Comparison of ENCODE assay signal across 9 cellular contexts in the genomic region with DNA sequence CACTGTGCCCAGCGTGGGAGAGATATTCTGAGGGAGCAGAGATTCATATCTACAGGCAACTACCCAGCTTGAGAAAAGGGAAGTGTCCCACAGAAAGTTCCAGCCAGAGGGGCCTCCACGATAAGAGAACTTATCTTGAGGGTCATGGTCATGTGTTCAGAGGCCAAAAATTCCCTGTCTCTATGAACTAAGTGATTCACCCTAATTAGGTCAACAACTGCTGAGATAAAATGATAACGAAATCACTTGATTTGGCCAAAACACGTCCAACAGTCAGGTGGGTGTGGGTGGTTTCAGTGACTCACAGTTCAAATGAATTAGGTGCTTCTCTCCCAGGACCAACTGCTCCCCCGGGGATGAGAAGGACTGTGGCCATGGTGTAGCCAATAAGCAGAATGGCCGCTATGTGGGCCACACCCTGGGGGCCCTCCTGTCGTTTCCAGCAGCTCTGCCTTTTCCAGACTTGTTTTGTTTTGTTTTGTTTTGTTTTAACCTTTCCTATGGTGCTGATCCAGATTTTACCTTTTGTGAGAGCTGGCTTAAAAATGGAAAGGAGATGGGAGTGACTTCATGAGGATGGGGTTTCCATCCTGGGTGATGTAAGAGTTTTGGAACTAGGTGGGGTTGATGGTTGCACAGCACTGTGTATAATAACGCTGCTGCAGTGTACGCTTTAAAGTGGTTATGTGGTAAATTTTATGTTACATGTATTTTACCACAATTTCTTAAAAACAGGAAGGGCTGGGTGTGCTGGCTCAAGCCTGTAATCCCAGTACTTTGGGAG. TPM values are rescaled to one million over a fixed set of nuclear protein-coding genes. Genes with fewer than 3 reads are reported as not detected.
DNase-seq lines count a peak whose midpoint lies in the region; ATAC-seq and TF ChIP-seq lines count a peak whose summit lies in the region.
"Had no signal": no experiment of that assay in that cellular context is flagged by ENCODE, and none has a peak within 500 bp of the region (broad histone marks: within the 10 kb centered on the region; RNA-seq: fewer than 3 reads in every experiment).

No MANE protein-coding gene starts in this region.

- CTCF ChIA-PET in Calu3 (lab: Charles Lee): interaction anchor here (0.6 to 1.6 kb wide), 2 partner anchors 14 to 20 kb away, joined by 3 to 4 read pairs; no protein-coding TSS in a partner anchor

- BruUV-seq in Calu3 (replicated peaks; lab: Mats Ljungman, UMichigan): no TSS peak

- no peaks in the 10 kb centered on the region for H3K27me3 Mint-ChIP-seq in T-helper 17 cell
- no peaks in the 10 kb centered on the region for H3K27me3 Mint-ChIP-seq in activated naive CD8-positive, alpha-beta T cell treated with anti-CD3 and anti-CD28 coated beads, Interleukin-2, amount 10 ng/mL, durations not matched to agents 7 days and 5 days
- peaks cover 24% of the 10 kb centered on the region for H3K27me3 Mint-ChIP-seq in Calu3 (ENCODE audit: unreplicated experiment)

- ATAC-seq in T-helper 17 cell: peak; percentile 82
- peak; percentile 70 for ATAC-seq in activated naive CD8-positive, alpha-beta T cell treated with anti-CD3 and anti-CD28 coated beads, Interleukin-2, amount 10 ng/mL, durations not matched to agents 7 days and 5 days (ENCODE audit: low read depth)
- ATAC-seq in GM18867 (IDR thresholded peaks at IDR 0.05; ENCODE audit: unreplicated experiment): no peak
- ATAC-seq in GM21526 (IDR thresholded peaks at IDR 0.05; ENCODE audit: low FRiP score, unreplicated experiment): no peak

- H3K4me1 Mint-ChIP-seq in T-helper 17 cell (peaks cover 32% of the 10 kb centered on the region), Calu3 (ENCODE audit: low read depth, unreplicated experiment) (no peaks in the 10 kb centered on the region)
- H3K4me1 Mint-ChIP-seq in activated naive CD8-positive, alpha-beta T cell treated with anti-CD3 and anti-CD28 coated beads, Interleukin-2, amount 10 ng/mL, durations not matched to agents 7 days and 5 days: peaks cover 34% of the 10 kb centered on the region

- no peaks in the 10 kb centered on the region for H3K36me3 Mint-ChIP-seq in T-helper 17 cell (ENCODE audit: low read depth)
- no peaks in the 10 kb centered on the region for H3K36me3 Mint-ChIP-seq in activated naive CD8-positive, alpha-beta T cell treated with anti-CD3 and anti-CD28 coated beads, Interleukin-2, amount 10 ng/mL, durations not matched to agents 7 days and 5 days
- no peaks in the 10 kb centered on the region for H3K36me3 Mint-ChIP-seq in Calu3 (ENCODE audit: insufficient read depth, unreplicated experiment)

- H3K9me3 Mint-ChIP-seq in activated naive CD8-positive, alpha-beta T cell treated with anti-CD3 and anti-CD28 coated beads, Interleukin-2, amount 10 ng/mL, durations not matched to agents 7 days and 5 days: no peaks in the 10 kb centered on the region
- H3K9me3 Mint-ChIP-seq in Calu3 (ENCODE audit: low read depth, unreplicated experiment): no peaks in the 10 kb centered on the region

- H3K4me3 Mint-ChIP-seq in T-helper 17 cell (peak overlapping the region; percentile 58), Calu3 (ENCODE audit: low read depth, unreplicated experiment) (no peak overlapping the region)
- H3K4me3 Mint-ChIP-seq in activated naive CD8-positive, alpha-beta T cell treated with anti-CD3 and anti-CD28 coated beads, Interleukin-2, amount 10 ng/mL, durations not matched to agents 7 days and 5 days: peak overlapping the region; percentile 62

- peak overlapping the region; percentile 90 for H3K27ac Mint-ChIP-seq in T-helper 17 cell
- peak overlapping the region; percentile 93 for H3K27ac Mint-ChIP-seq in activated naive CD8-positive, alpha-beta T cell treated with anti-CD3 and anti-CD28 coated beads, Interleukin-2, amount 10 ng/mL, durations not matched to agents 7 days and 5 days
- H3K27ac Mint-ChIP-seq in Calu3 (ENCODE audit: unreplicated experiment): no peak overlapping the region

- no peaks in the 10 kb centered on the region for H3K9me3 ChIP-seq in T-helper 17 cell (ENCODE audit: control insufficient read depth, low read length, poor library complexity, severe bottlenecking)

- POLR2A ChIA-PET in activated naive CD8-positive, alpha-beta T cell treated with anti-CD3 and anti-CD28 coated beads, Interleukin-2, amount 10 ng/mL, durations not matched to agents 7 days and 5 days (lab: Charles Lee): interaction anchor here (0.8 kb wide), 1 partner anchor 13 kb away, joined by 3 read pairs; no protein-coding TSS in a partner anchor

- peak; percentile 81 for DNase-seq in H4 (ENCODE audit: low spot score)
- DNase-seq in T-helper 17 cell: peak; percentile 21 to 39 (median 26)
- DNase-seq in activated naive CD8-positive, alpha-beta T cell treated with anti-CD3 and anti-CD28 coated beads, Interleukin-2, amount 10 ng/mL, durations not matched to agents 7 days and 5 days: no peak
- peak in 2 of 3 experiments; percentile 34 to 62 for DNase-seq in stimulated activated CD4-positive, alpha-beta T cell treated with anti-CD3 and anti-CD28 coated beads, TNF-alpha, amount 100 ng/mL, for 24 hours (ENCODE audit: low read depth in 3 of 3)
- no peak for DNase-seq in Calu3
- no peak for DNase-seq in NCI-H1105 treated with DMSO at 0.1 percent for 48 hours (lab: John Stamatoyannopoulos, UW)
- DNase-seq: NCI-H446 treated with DMSO at 0.1 percent for 48 hours had no signal

- no peak for TF ChIP-seq CTCF in Calu3 (IDR thresholded peaks at IDR 0.05; ENCODE audit: unreplicated experiment)

- intact Hi-C loops in Calu3 (cut with micrococcal nuclease; ENCODE audit: unreplicated experiment): loop anchor here (5.0 kb wide), 1 partner anchor 70 kb away; a partner anchor contains a TSS

RNA-seq across cellular contexts. Expression of a gene that starts 8.7 kb away (rescaled TPM):
- total RNA-seq in H4 (2014; rRNA removed; shearing (Covaris generic)): not detected in 2 replicates
- total RNA-seq in T-helper 17 cell: 1 to 10 TPM; 4.1 to 4.2 TPM
- 1 to 10 TPM; 1.2 to 1.6 TPM for total RNA-seq in activated naive CD8-positive, alpha-beta T cell treated with anti-CD3 and anti-CD28 coated beads, Interleukin-2, amount 10 ng/mL, durations not matched to agents 7 days and 5 days
- total RNA-seq in Calu3 (2022): not detected in 2 replicates

RNA-seq across cellular contexts. Expression of a gene that starts 43.2 kb away (rescaled TPM):
- total RNA-seq in H4 (2014; rRNA removed; shearing (Covaris generic)): not detected in 2 replicates
- total RNA-seq in T-helper 17 cell (1 to 10 TPM; 2.3 to 2.8 TPM), Calu3 (2022) (not detected in 2 replicates)
- under 1 TPM; 0.61 to 0.91 TPM for total RNA-seq in activated naive CD8-positive, alpha-beta T cell treated with anti-CD3 and anti-CD28 coated beads, Interleukin-2, amount 10 ng/mL, durations not matched to agents 7 days and 5 days

Comparison
In these comparisons a context has a peak if more than half of its experiments do, and no peak if none do; other contexts are left out.
1. DNase-seq: peak in H4 (single experiment), T-helper 17 cell (3 of 3) and stimulated activated CD4-positive, alpha-beta T cell treated with anti-CD3 and anti-CD28 coated beads, TNF-alpha, amount 100 ng/mL, for 24 hours (2 of 3); none in activated naive CD8-positive, alpha-beta T cell treated with anti-CD3 and anti-CD28 coated beads, Interleukin-2, amount 10 ng/mL, durations not matched to agents 7 days and 5 days (single experiment), Calu3 (single experiment) and NCI-H1105 treated with DMSO at 0.1 percent for 48 hours (single experiment).
2. ATAC-seq: peak in T-helper 17 cell (single experiment) and activated naive CD8-positive, alpha-beta T cell treated with anti-CD3 and anti-CD28 coated beads, Interleukin-2, amount 10 ng/mL, durations not matched to agents 7 days and 5 days (single experiment); none in GM18867 (single experiment) and GM21526 (single experiment).